In genomic region chr7:4109481-4110110, GRCh38 we compare ENCODE assay signal across 24 cellular contexts.
"Had no signal": no experiment of that assay in that cellular context is flagged by ENCODE, and none has a peak within 500 bp of the region (broad histone marks: within the 10 kb centered on the region; RNA-seq: fewer than 3 reads in every experiment).

No MANE protein-coding gene starts in this region.

- H3K27me3 ChIP-seq: brain microvascular endothelial cell, gastroesophageal sphincter, upper lobe of right lung had no signal

- H3K27me3 Mint-ChIP-seq: dendritic cell treated with granulocyte-macrophage colony-stimulating factor and Interleukin-4, amounts not matched to agents 40 ng/mL and 50 ng/mL, for 4 days; stimulated activated naive CD8-positive, alpha-beta T cell treated with anti-CD3 and anti-CD28 coated beads, Interleukin-15, amount 100 ng/mL, for 72 hours had no signal

- ATAC-seq: activated T-cell treated with anti-CD3 and anti-CD28 coated beads, Interleukin-2, amount 50 U/mL, for 72 hours; esophagus mucosa; gastroesophageal sphincter; left colon; stimulated activated naive CD8-positive, alpha-beta T cell treated with anti-CD3 and anti-CD28 coated beads, Interleukin-15, amount 100 ng/mL, for 72 hours; upper lobe of right lung had no signal

- H3K4me1 Mint-ChIP-seq: stimulated activated naive CD8-positive, alpha-beta T cell treated with anti-CD3 and anti-CD28 coated beads, Interleukin-15, amount 100 ng/mL, for 72 hours had no signal

- H3K27ac Mint-ChIP-seq: activated T-cell treated with anti-CD3 and anti-CD28 coated beads, Interleukin-2, amount 50 U/mL, for 72 hours; dendritic cell treated with granulocyte-macrophage colony-stimulating factor and Interleukin-4, amounts not matched to agents 40 ng/mL and 50 ng/mL, for 4 days; nephron progenitor cell; stimulated activated naive CD8-positive, alpha-beta T cell treated with anti-CD3 and anti-CD28 coated beads, Interleukin-15, amount 100 ng/mL, for 72 hours; T-helper 1 cell treated with Interleukin-12 subunit alpha and Interleukin-12 subunit beta and Interleukin-4 antibody, amounts not matched to agents 30 μg/mL and 1 μg/mL, for 36 hours had no signal

- H3K4me3 ChIP-seq: gastroesophageal sphincter, lung, prostate gland, skin epidermis, thoracic aorta, upper lobe of right lung had no signal

- H3K4me3 Mint-ChIP-seq: activated T-cell treated with anti-CD3 and anti-CD28 coated beads, Interleukin-2, amount 50 U/mL, for 72 hours; dendritic cell treated with granulocyte-macrophage colony-stimulating factor and Interleukin-4, amounts not matched to agents 40 ng/mL and 50 ng/mL, for 4 days; nephron progenitor cell; stimulated activated naive CD8-positive, alpha-beta T cell treated with anti-CD3 and anti-CD28 coated beads, Interleukin-15, amount 100 ng/mL, for 72 hours; T-helper 1 cell treated with Interleukin-12 subunit alpha and Interleukin-12 subunit beta and Interleukin-4 antibody, amounts not matched to agents 30 μg/mL and 1 μg/mL, for 36 hours had no signal

- H3K36me3 ChIP-seq: brain microvascular endothelial cell, prostate gland, thoracic aorta, upper lobe of right lung had no signal

- H3K27ac ChIP-seq: brain microvascular endothelial cell, gastroesophageal sphincter, prostate gland, skin epidermis, thoracic aorta, upper lobe of right lung, VCaP had no signal

- H3K9me3 Mint-ChIP-seq: activated T-cell treated with anti-CD3 and anti-CD28 coated beads, Interleukin-2, amount 50 U/mL, for 72 hours; dendritic cell treated with granulocyte-macrophage colony-stimulating factor and Interleukin-4, amounts not matched to agents 40 ng/mL and 50 ng/mL, for 4 days; stimulated activated naive CD8-positive, alpha-beta T cell treated with anti-CD3 and anti-CD28 coated beads, Interleukin-15, amount 100 ng/mL, for 72 hours; T-helper 1 cell treated with Interleukin-12 subunit alpha and Interleukin-12 subunit beta and Interleukin-4 antibody, amounts not matched to agents 30 μg/mL and 1 μg/mL, for 36 hours had no signal

- DNase-seq: activated CD4-positive, alpha-beta T cell treated with anti-CD3 and anti-CD28 coated beads for 1 hour; activated effector memory CD4-positive, alpha-beta T cell treated with anti-CD3 and anti-CD28 coated beads, Interleukin-2, amount 50 U/mL, for 16 hours; activated naive CD4-positive, alpha-beta T cell treated with anti-CD3 and anti-CD28 coated beads, Interleukin-2, amount 50 U/mL, for 16 hours; activated T-cell treated with anti-CD3 and anti-CD28 coated beads, Interleukin-2, amount 50 U/mL, for 72 hours; aorta; brain microvascular endothelial cell; effector CD8-positive, alpha-beta T cell; left colon; nephron progenitor cell; occipital lobe; right cardiac atrium; stimulated activated CD4-positive, alpha-beta T cell treated with anti-CD3 and anti-CD28 coated beads, Interleukin-15, amount 100 ng/mL, for 24 hours; stimulated activated CD4-positive, alpha-beta T cell treated with anti-CD3 and anti-CD28 coated beads, Interleukin-4, amount 100 ng/mL, for 1 hour; stimulated activated naive CD8-positive, alpha-beta T cell treated with anti-CD3 and anti-CD28 coated beads, Interleukin-15, amount 100 ng/mL, for 72 hours; upper lobe of right lung had no signal

- H3K4me1 ChIP-seq: gastroesophageal sphincter, prostate gland, upper lobe of right lung had no signal

- H3K9me3 ChIP-seq: gastroesophageal sphincter, prostate gland, thoracic aorta, upper lobe of right lung had no signal
